ENCODE assay signal across 9 cellular contexts in the genomic region with DNA sequence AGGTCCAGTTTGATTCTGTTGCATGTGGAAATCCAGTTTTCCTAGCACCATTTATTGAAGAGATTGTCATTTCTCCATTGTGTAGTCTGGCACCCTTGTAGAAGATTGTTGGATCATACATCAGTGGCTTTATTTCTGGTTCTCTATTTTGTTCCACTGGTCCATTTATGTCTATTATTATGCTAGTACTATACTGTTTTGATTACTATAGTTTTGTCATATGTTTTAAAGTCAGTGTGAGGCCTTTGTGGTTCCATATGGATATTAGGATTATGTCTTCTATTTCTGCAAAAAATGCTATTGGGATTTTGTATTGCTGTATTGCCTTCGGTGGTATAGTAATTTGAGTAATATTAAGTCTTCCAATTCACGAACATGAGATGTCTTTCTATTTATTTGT. TPM values are rescaled to one million over a fixed set of nuclear protein-coding genes. Genes with fewer than 3 reads are reported as not detected.
"Had no signal": no experiment of that assay in that cellular context is flagged by ENCODE, and none has a peak within 500 bp of the region (broad histone marks: within the 10 kb centered on the region; RNA-seq: fewer than 3 reads in every experiment).

No MANE protein-coding gene starts in this region.

- DNase-seq: GM23248, GOT3, H7, HFFc6, KG1 had no signal

- H3K27ac ChIP-seq: GM23248, HL-60 had no signal

- H3K27ac Mint-ChIP-seq: HFFc6 had no signal

- H3K4me3 ChIP-seq: GM23248, HAP-1 had no signal

- FAIRE-seq: HepG2 had no signal

- H3K4me3 Mint-ChIP-seq: HFFc6 had no signal

- H3K4me1 ChIP-seq: HAP-1 had no signal

- ATAC-seq: HepG2 had no signal

- H3K27me3 Mint-ChIP-seq: IgD-negative memory B cell had no signal

- H3K9ac ChIP-seq: GM23248 had no signal

RNA-seq across cellular contexts. Expression of gene MSRB3, which starts 57.7 kb away (rescaled TPM):
- polyA plus RNA-seq: IgD-negative memory B cell had no signal
